20 cellular contexts compared by ENCODE assay signal in the genomic region with DNA sequence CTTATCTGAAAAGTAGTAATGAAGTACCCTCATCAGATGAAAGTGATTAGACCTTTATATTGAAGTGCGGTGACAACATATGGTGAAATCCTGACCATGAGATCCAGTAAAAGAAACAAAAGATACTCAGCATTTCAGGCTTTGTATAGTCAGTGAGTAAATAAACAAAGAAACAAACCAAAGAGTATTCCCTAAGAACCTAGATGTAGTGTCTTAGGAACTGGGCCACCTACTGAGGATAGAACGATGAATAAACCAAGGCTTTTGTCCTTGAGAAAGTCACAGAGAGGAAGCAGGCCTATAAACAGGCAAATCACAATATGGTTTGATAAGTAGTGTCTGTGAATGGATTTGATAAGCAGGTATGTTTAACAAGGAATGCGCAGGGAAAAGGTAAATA.
"Had no signal": no experiment of that assay in that cellular context is flagged by ENCODE, and none has a peak within 500 bp of the region (broad histone marks: within the 10 kb centered on the region; RNA-seq: fewer than 3 reads in every experiment).

No MANE protein-coding gene starts in this region.

- H3K27ac Mint-ChIP-seq: activated CD4-positive, alpha-beta T cell treated with anti-CD3 and anti-CD28 coated beads, Interleukin-2, amount 10 ng/mL, durations not matched to agents 7 days and 5 days; activated CD8-positive, alpha-beta T cell treated with anti-CD3 and anti-CD28 coated beads, Interleukin-2, amount 10 ng/mL, durations not matched to agents 7 days and 5 days; activated T-cell treated with anti-CD3 and anti-CD28 coated beads, Interleukin-2, amount 50 U/mL, for 24 hours; activated T-helper 2 cell treated with anti-CD3 and anti-CD28 coated beads, Interferon-gamma antibody, Interleukin-2, Interleukin-4, amounts not matched to agents 10 μg/mL and 5 μg/mL and 100 μg/mL, durations not matched to agents 14 hours and 24 hours and 36 hours; natural killer cell treated with Interleukin-12 subunit alpha and Interleukin-12 subunit beta and Interleukin-15 and Interleukin-18, amount 100 ng/mL, for 72 hours; stimulated activated memory B cell treated with anti-CD40 and anti-IgM and Interleukin-4, amounts not matched to agents 10 μg/mL and 1 μg/mL and 100 μg/mL, for 72 hours; T-helper 1 cell treated with Interleukin-12 subunit alpha and Interleukin-12 subunit beta and Interleukin-4 antibody, amounts not matched to agents 30 μg/mL and 1 μg/mL, for 36 hours had no signal

- H3K4me3 Mint-ChIP-seq: activated CD4-positive, alpha-beta T cell treated with anti-CD3 and anti-CD28 coated beads, Interleukin-2, amount 10 ng/mL, durations not matched to agents 7 days and 5 days; activated CD8-positive, alpha-beta T cell treated with anti-CD3 and anti-CD28 coated beads, Interleukin-2, amount 10 ng/mL, durations not matched to agents 7 days and 5 days; activated T-cell treated with anti-CD3 and anti-CD28 coated beads, Interleukin-2, amount 50 U/mL, for 24 hours; central memory CD8-positive, alpha-beta T cell; natural killer cell treated with Interleukin-12 subunit alpha and Interleukin-12 subunit beta and Interleukin-15 and Interleukin-18, amount 100 ng/mL, for 72 hours; stimulated activated memory B cell treated with anti-CD40 and anti-IgM and Interleukin-4, amounts not matched to agents 10 μg/mL and 1 μg/mL and 100 μg/mL, for 72 hours; T-helper 1 cell treated with Interleukin-12 subunit alpha and Interleukin-12 subunit beta and Interleukin-4 antibody, amounts not matched to agents 30 μg/mL and 1 μg/mL, for 36 hours had no signal

- H3K4me3 ChIP-seq: gastrocnemius medialis, spleen, tibial artery had no signal

- H3K4me1 ChIP-seq: gastrocnemius medialis, parathyroid adenoma, tibial artery had no signal

- H3K27ac ChIP-seq: brain microvascular endothelial cell, gastrocnemius medialis, parathyroid adenoma, spleen, tibial artery had no signal

- H3K36me3 ChIP-seq: brain microvascular endothelial cell, gastrocnemius medialis, spleen, tibial artery had no signal

- H3K36me3 Mint-ChIP-seq: natural killer cell treated with Interleukin-12 subunit alpha and Interleukin-12 subunit beta and Interleukin-15 and Interleukin-18, amount 100 ng/mL, for 72 hours had no signal

- DNase-seq: activated CD4-positive, alpha-beta T cell treated with anti-CD3 and anti-CD28 coated beads, Interleukin-2, amount 10 ng/mL, durations not matched to agents 7 days and 5 days; activated CD8-positive, alpha-beta T cell treated with anti-CD3 and anti-CD28 coated beads, Interleukin-2, amount 10 ng/mL, durations not matched to agents 7 days and 5 days; activated naive CD4-positive, alpha-beta T cell treated with Interleukin-2 at 50 U/mL for 16 hours; activated T-cell treated with anti-CD3 and anti-CD28 coated beads, Interleukin-2, amount 50 U/mL, for 24 hours; aorta; brain microvascular endothelial cell; cortex of kidney; effector CD4-positive, alpha-beta T cell; gastrocnemius medialis; spleen; stimulated activated CD4-positive, alpha-beta T cell treated with anti-CD3 and anti-CD28 coated beads, Interleukin-4, amount 100 ng/mL, for 4 hours; tibial artery had no signal

- ATAC-seq: activated CD4-positive, CD25-positive, alpha-beta regulatory T cell treated with anti-CD3 and anti-CD28 coated beads, Interleukin-2, amount 50 U/mL, for 24 hours; activated CD8-positive, alpha-beta T cell treated with anti-CD3 and anti-CD28 coated beads, Interleukin-2, amount 10 ng/mL, durations not matched to agents 7 days and 5 days; esophagus mucosa; gastrocnemius medialis; natural killer cell treated with Interleukin-12 subunit alpha and Interleukin-12 subunit beta and Interleukin-15 and Interleukin-18, amount 100 ng/mL, for 72 hours; stimulated activated memory B cell treated with anti-CD40 and anti-IgM and Interleukin-4, amounts not matched to agents 10 μg/mL and 1 μg/mL and 100 μg/mL, for 72 hours had no signal

- H3K9me3 Mint-ChIP-seq: activated CD4-positive, alpha-beta T cell treated with anti-CD3 and anti-CD28 coated beads, Interleukin-2, amount 10 ng/mL, durations not matched to agents 7 days and 5 days; activated T-helper 2 cell treated with anti-CD3 and anti-CD28 coated beads, Interferon-gamma antibody, Interleukin-2, Interleukin-4, amounts not matched to agents 10 μg/mL and 5 μg/mL and 100 μg/mL, durations not matched to agents 14 hours and 24 hours and 36 hours; central memory CD8-positive, alpha-beta T cell; natural killer cell treated with Interleukin-12 subunit alpha and Interleukin-12 subunit beta and Interleukin-15 and Interleukin-18, amount 100 ng/mL, for 72 hours; T-helper 1 cell treated with Interleukin-12 subunit alpha and Interleukin-12 subunit beta and Interleukin-4 antibody, amounts not matched to agents 30 μg/mL and 1 μg/mL, for 36 hours had no signal

- H3K27me3 ChIP-seq: brain microvascular endothelial cell, gastrocnemius medialis, spleen, tibial artery had no signal

- H3K27me3 Mint-ChIP-seq: activated CD4-positive, alpha-beta T cell treated with anti-CD3 and anti-CD28 coated beads, Interleukin-2, amount 10 ng/mL, durations not matched to agents 7 days and 5 days; activated T-cell treated with anti-CD3 and anti-CD28 coated beads, Interleukin-2, amount 50 U/mL, for 24 hours; central memory CD8-positive, alpha-beta T cell; natural killer cell treated with Interleukin-12 subunit alpha and Interleukin-12 subunit beta and Interleukin-15 and Interleukin-18, amount 100 ng/mL, for 72 hours; stimulated activated memory B cell treated with anti-CD40 and anti-IgM and Interleukin-4, amounts not matched to agents 10 μg/mL and 1 μg/mL and 100 μg/mL, for 72 hours had no signal

- H3K9me3 ChIP-seq: gastrocnemius medialis, tibial artery had no signal
